19 cellular contexts compared by ENCODE assay signal in genomic region chr13:31722684-31723083, GRCh38. TPM values are rescaled to one million over a fixed set of nuclear protein-coding genes. Genes with fewer than 3 reads are reported as not detected.
A peak's percentile ranks its signal among the peaks of the same experiment; 100 is the strongest.
DNase-seq lines count a peak whose midpoint lies in the region; ATAC-seq and TF ChIP-seq lines count a peak whose summit lies in the region.
"Had no signal": no experiment of that assay in that cellular context is flagged by ENCODE, and none has a peak within 500 bp of the region (broad histone marks: within the 10 kb centered on the region; RNA-seq: fewer than 3 reads in every experiment).

No MANE protein-coding gene starts in this region.

- CTCF ChIA-PET in activated CD8-positive, alpha-beta memory T cell treated with anti-CD3 and anti-CD28 coated beads, Interleukin-2, amount 10 ng/mL, durations not matched to agents 7 days and 5 days (lab: Charles Lee), result no interaction called here

- H3K27me3 Mint-ChIP-seq in activated CD8-positive, alpha-beta memory T cell treated with anti-CD3 and anti-CD28 coated beads, Interleukin-2, amount 10 ng/mL, durations not matched to agents 7 days and 5 days, result no peaks in the 10 kb centered on the region
- peaks cover 9% of the 10 kb centered on the region for H3K27me3 Mint-ChIP-seq in nephron progenitor cell (ENCODE audit: low read depth, poor library complexity)

- H3K36me3 Mint-ChIP-seq in activated CD8-positive, alpha-beta memory T cell treated with anti-CD3 and anti-CD28 coated beads, Interleukin-2, amount 10 ng/mL, durations not matched to agents 7 days and 5 days, result no peaks in the 10 kb centered on the region
- no peaks in the 10 kb centered on the region for H3K36me3 Mint-ChIP-seq in nephron progenitor cell (ENCODE audit: low read depth)

- DNase-seq in COR-L47 (lab: John Stamatoyannopoulos, UW) (peak; percentile 83), NCI-H1048 (lab: John Stamatoyannopoulos, UW) (peak; percentile 2), SK-N-MC (ENCODE audit: low read depth, low spot score) (peak; percentile 85), fibroblast of the aortic adventitia (ENCODE audit: low read depth) (peak; percentile 51), H4 (ENCODE audit: low spot score) (no peak), NCI-H82 treated with DMSO at 0.1 percent for 48 hours (lab: John Stamatoyannopoulos, UW; ENCODE audit: unreplicated experiment) (no peak), nephron progenitor cell (no peak)
- no peak for DNase-seq in activated CD8-positive, alpha-beta memory T cell treated with anti-CD3 and anti-CD28 coated beads, Interleukin-2, amount 10 ng/mL, durations not matched to agents 7 days and 5 days
- DNase-seq: activated CD4-positive, alpha-beta T cell treated with anti-CD3 and anti-CD28 coated beads for 36 hours; dorsolateral prefrontal cortex; nucleus accumbens; stimulated activated CD4-positive, alpha-beta T cell treated with anti-CD3 and anti-CD28 coated beads, Interleukin-4, amount 100 ng/mL, for 4 hours; testis had no signal

- no peak for ATAC-seq in activated CD8-positive, alpha-beta memory T cell treated with anti-CD3 and anti-CD28 coated beads, Interleukin-2, amount 10 ng/mL, durations not matched to agents 7 days and 5 days
- ATAC-seq: activated CD4-positive, alpha-beta T cell treated with anti-CD3 and anti-CD28 coated beads for 36 hours; HepG2 had no signal

- H3K4me3 ChIP-seq in SK-N-MC, result peak overlapping the region; percentile 67
- no peak overlapping the region for H3K4me3 ChIP-seq in fibroblast of the aortic adventitia (ENCODE audit: low read depth, low read length)
- H3K4me3 ChIP-seq: dorsolateral prefrontal cortex, esophagus muscularis mucosa, testis had no signal

- TF ChIP-seq CTCF in fibroblast of the aortic adventitia (IDR thresholded peaks at IDR 0.05; ENCODE audit: insufficient read depth, low read length) (no peak), nephron progenitor cell (IDR thresholded peaks at IDR 0.05) (no peak)

- no peak overlapping the region for H3K9ac ChIP-seq in SK-N-MC (ENCODE audit: insufficient read length)

- no peaks in the 10 kb centered on the region for H3K36me3 ChIP-seq in SK-N-MC (ENCODE audit: insufficient read depth, low read length)
- H3K36me3 ChIP-seq: esophagus muscularis mucosa had no signal

- H3K9me3 ChIP-seq in SK-N-MC (ENCODE audit: low read depth, low read length), result no peaks in the 10 kb centered on the region
- H3K9me3 ChIP-seq: esophagus muscularis mucosa, testis had no signal

- H3K4me3 Mint-ChIP-seq in activated CD8-positive, alpha-beta memory T cell treated with anti-CD3 and anti-CD28 coated beads, Interleukin-2, amount 10 ng/mL, durations not matched to agents 7 days and 5 days, result no peak overlapping the region
- H3K4me3 Mint-ChIP-seq in nephron progenitor cell, result no peak overlapping the region
- H3K4me3 Mint-ChIP-seq: activated CD4-positive, alpha-beta T cell treated with anti-CD3 and anti-CD28 coated beads for 36 hours had no signal

- H3K9me3 Mint-ChIP-seq in activated CD8-positive, alpha-beta memory T cell treated with anti-CD3 and anti-CD28 coated beads, Interleukin-2, amount 10 ng/mL, durations not matched to agents 7 days and 5 days (ENCODE audit: low read depth), result no peaks in the 10 kb centered on the region
- H3K9me3 Mint-ChIP-seq in nephron progenitor cell, result no peaks in the 10 kb centered on the region

- no peak overlapping the region for H3K27ac Mint-ChIP-seq in activated CD8-positive, alpha-beta memory T cell treated with anti-CD3 and anti-CD28 coated beads, Interleukin-2, amount 10 ng/mL, durations not matched to agents 7 days and 5 days
- no peak overlapping the region for H3K27ac Mint-ChIP-seq in nephron progenitor cell
- H3K27ac Mint-ChIP-seq: activated CD4-positive, alpha-beta T cell treated with anti-CD3 and anti-CD28 coated beads for 36 hours had no signal

- peak overlapping the region; percentile 71; the same call in 1 of the 2 replicates for H3K27ac ChIP-seq in SK-N-MC
- H3K27ac ChIP-seq: dorsolateral prefrontal cortex, esophagus muscularis mucosa, testis had no signal

- H3K4me1 Mint-ChIP-seq in activated CD8-positive, alpha-beta memory T cell treated with anti-CD3 and anti-CD28 coated beads, Interleukin-2, amount 10 ng/mL, durations not matched to agents 7 days and 5 days, result no peaks in the 10 kb centered on the region
- H3K4me1 Mint-ChIP-seq in nephron progenitor cell, result peaks cover 5% of the 10 kb centered on the region
- H3K4me1 Mint-ChIP-seq: activated CD4-positive, alpha-beta T cell treated with anti-CD3 and anti-CD28 coated beads for 36 hours had no signal

RNA-seq across cellular contexts. Expression of gene RXFP2, which starts 16.6 kb away (rescaled TPM):
- not detected in 2 replicates for total RNA-seq in fibroblast of the aortic adventitia (ENCODE audit: low replicate concordance)
- total RNA-seq in H4 (2014; rRNA removed; shearing (Covaris generic)), result not detected in 2 replicates
- total RNA-seq in activated CD8-positive, alpha-beta memory T cell treated with anti-CD3 and anti-CD28 coated beads, Interleukin-2, amount 10 ng/mL, durations not matched to agents 7 days and 5 days, result not detected
- total RNA-seq: activated CD4-positive, alpha-beta T cell treated with anti-CD3 and anti-CD28 coated beads for 36 hours; astrocyte; HepG2; kidney epithelial cell; mononuclear cell; OCI-LY7 had no signal

Comparison
In these comparisons a context has a peak if more than half of its experiments do, and no peak if none do; other contexts are left out.
1. DNase-seq: peak in COR-L47 (single experiment), NCI-H1048 (single experiment), SK-N-MC (single experiment) and fibroblast of the aortic adventitia (single experiment); none in H4 (single experiment), NCI-H82 treated with DMSO at 0.1 percent for 48 hours (single experiment), activated CD8-positive, alpha-beta memory T cell treated with anti-CD3 and anti-CD28 coated beads, Interleukin-2, amount 10 ng/mL, durations not matched to agents 7 days and 5 days (single experiment) and nephron progenitor cell (single experiment).